ENCODE assay signal across 20 cellular contexts in genomic region chr21:45313682-45314081, GRCh38.
"Had no signal": no experiment of that assay in that cellular context is flagged by ENCODE, and none has a peak within 500 bp of the region (broad histone marks: within the 10 kb centered on the region; RNA-seq: fewer than 3 reads in every experiment).

No MANE protein-coding gene starts in this region.

- H3K36me3 ChIP-seq: esophagus muscularis mucosa, gastrocnemius medialis, heart right ventricle, left lung, lower lobe of right lung had no signal

- H3K36me3 Mint-ChIP-seq: mesothelial cell of epicardium had no signal

- H3K27ac Mint-ChIP-seq: dendritic cell treated with granulocyte-macrophage colony-stimulating factor and Interleukin-4, amounts not matched to agents 40 ng/mL and 50 ng/mL, for 4 days; effector memory CD8-positive, alpha-beta T cell; mesothelial cell of epicardium; naive B cell had no signal

- ATAC-seq: effector memory CD8-positive, alpha-beta T cell; gastrocnemius medialis; heart right ventricle; left cardiac atrium; left lung; left ventricle myocardium superior; lower lobe of right lung; mucosa of descending colon had no signal

- H3K27ac ChIP-seq: coronary artery, esophagus muscularis mucosa, gastrocnemius medialis, heart right ventricle, left lung, lower lobe of right lung had no signal

- H3K9me3 Mint-ChIP-seq: dendritic cell treated with granulocyte-macrophage colony-stimulating factor and Interleukin-4, amounts not matched to agents 40 ng/mL and 50 ng/mL, for 4 days; effector memory CD8-positive, alpha-beta T cell had no signal

- H3K9me3 ChIP-seq: esophagus muscularis mucosa, gastrocnemius medialis, left lung, lower lobe of right lung, mucosa of descending colon had no signal

- H3K4me3 ChIP-seq: coronary artery, esophagus muscularis mucosa, gastrocnemius medialis, heart right ventricle, left lung, lower lobe of right lung, mucosa of descending colon had no signal

- H3K27me3 ChIP-seq: esophagus muscularis mucosa, heart right ventricle, left lung had no signal

- H3K4me3 Mint-ChIP-seq: dendritic cell treated with granulocyte-macrophage colony-stimulating factor and Interleukin-4, amounts not matched to agents 40 ng/mL and 50 ng/mL, for 4 days; effector memory CD8-positive, alpha-beta T cell; mesothelial cell of epicardium; naive B cell had no signal

- DNase-seq: effector CD8-positive, alpha-beta T cell; effector memory CD8-positive, alpha-beta T cell; foreskin fibroblast; foreskin melanocyte; gastrocnemius medialis; glutamatergic neuron; head of caudate nucleus; heart right ventricle; hippocampal formation; left cardiac atrium; left ventricle myocardium superior; mesenchymal stem cell; naive B cell had no signal
